Comparison of ENCODE assay signal across 20 cellular contexts in the genomic region with DNA sequence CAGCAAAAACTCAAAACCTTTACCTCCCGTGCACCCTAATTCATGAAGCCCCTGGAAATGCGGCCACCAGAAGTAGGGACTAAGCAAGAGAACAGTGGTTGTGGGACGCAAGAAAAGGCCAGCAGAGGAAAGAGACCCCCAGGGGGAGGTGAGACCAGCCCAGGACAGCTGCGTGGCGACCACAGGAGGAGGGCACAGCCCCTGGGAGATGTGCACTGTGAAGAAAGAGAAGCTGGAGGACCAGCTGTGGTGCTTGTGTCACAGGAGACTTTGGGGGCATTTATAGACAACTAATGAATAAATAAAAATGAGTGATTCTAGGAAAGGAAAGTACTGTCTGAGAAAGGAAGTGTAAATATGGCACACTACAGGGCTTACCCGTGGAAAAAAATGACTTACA.
"Had no signal": no experiment of that assay in that cellular context is flagged by ENCODE, and none has a peak within 500 bp of the region (broad histone marks: within the 10 kb centered on the region; RNA-seq: fewer than 3 reads in every experiment).

No MANE protein-coding gene starts in this region.

- H3K27ac ChIP-seq: foreskin keratinocyte, left ventricle myocardium inferior, lower lobe of right lung, parathyroid adenoma, psoas muscle, sigmoid colon, skin epidermis, stomach, thoracic aorta, transverse colon had no signal

- H3K4me1 ChIP-seq: foreskin keratinocyte, left ventricle myocardium inferior, lower lobe of right lung, parathyroid adenoma, psoas muscle, sigmoid colon, stomach, transverse colon had no signal

- H3K9me3 Mint-ChIP-seq: memory B cell had no signal

- H3K27ac Mint-ChIP-seq: memory B cell had no signal

- H3K4me3 ChIP-seq: left ventricle myocardium inferior, lower lobe of right lung, psoas muscle, sigmoid colon, skin epidermis, stomach, thoracic aorta, transverse colon had no signal

- ATAC-seq: foreskin keratinocyte; left cardiac atrium; lower lobe of right lung; natural killer cell treated with Interleukin-12 subunit alpha and Interleukin-12 subunit beta and Interleukin-15 and Interleukin-18, amount 100 ng/mL, for 72 hours; psoas muscle had no signal

- H3K4me3 Mint-ChIP-seq: memory B cell; natural killer cell treated with Interleukin-12 subunit alpha and Interleukin-12 subunit beta and Interleukin-15 and Interleukin-18, amount 100 ng/mL, for 72 hours had no signal

- H3K36me3 ChIP-seq: left ventricle myocardium inferior, lower lobe of right lung, sigmoid colon, stomach, thoracic aorta, transverse colon had no signal

- H3K4me1 Mint-ChIP-seq: memory B cell had no signal

- H3K27me3 ChIP-seq: foreskin keratinocyte, sigmoid colon, stomach, transverse colon had no signal

- H3K36me3 Mint-ChIP-seq: natural killer cell treated with Interleukin-12 subunit alpha and Interleukin-12 subunit beta and Interleukin-15 and Interleukin-18, amount 100 ng/mL, for 72 hours had no signal

- H3K9me3 ChIP-seq: left ventricle myocardium inferior, lower lobe of right lung, psoas muscle, sigmoid colon, stomach, thoracic aorta, transverse colon had no signal

- DNase-seq: dermis blood vessel endothelial cell; foreskin keratinocyte; left cardiac atrium; left ventricle myocardium inferior; lower lobe of right lung; midbrain; occipital lobe; psoas muscle; retina; stimulated activated CD4-positive, alpha-beta T cell treated with anti-CD3 and anti-CD28 coated beads, Interleukin-12 subunit alpha, Interleukin-12 subunit beta, amount 100 ng/mL, for 4 hours; stimulated activated naive CD4-positive, alpha-beta T cell; stomach; substantia nigra; transverse colon had no signal
